Comparison of ENCODE assay signal across 20 cellular contexts in the genomic region with DNA sequence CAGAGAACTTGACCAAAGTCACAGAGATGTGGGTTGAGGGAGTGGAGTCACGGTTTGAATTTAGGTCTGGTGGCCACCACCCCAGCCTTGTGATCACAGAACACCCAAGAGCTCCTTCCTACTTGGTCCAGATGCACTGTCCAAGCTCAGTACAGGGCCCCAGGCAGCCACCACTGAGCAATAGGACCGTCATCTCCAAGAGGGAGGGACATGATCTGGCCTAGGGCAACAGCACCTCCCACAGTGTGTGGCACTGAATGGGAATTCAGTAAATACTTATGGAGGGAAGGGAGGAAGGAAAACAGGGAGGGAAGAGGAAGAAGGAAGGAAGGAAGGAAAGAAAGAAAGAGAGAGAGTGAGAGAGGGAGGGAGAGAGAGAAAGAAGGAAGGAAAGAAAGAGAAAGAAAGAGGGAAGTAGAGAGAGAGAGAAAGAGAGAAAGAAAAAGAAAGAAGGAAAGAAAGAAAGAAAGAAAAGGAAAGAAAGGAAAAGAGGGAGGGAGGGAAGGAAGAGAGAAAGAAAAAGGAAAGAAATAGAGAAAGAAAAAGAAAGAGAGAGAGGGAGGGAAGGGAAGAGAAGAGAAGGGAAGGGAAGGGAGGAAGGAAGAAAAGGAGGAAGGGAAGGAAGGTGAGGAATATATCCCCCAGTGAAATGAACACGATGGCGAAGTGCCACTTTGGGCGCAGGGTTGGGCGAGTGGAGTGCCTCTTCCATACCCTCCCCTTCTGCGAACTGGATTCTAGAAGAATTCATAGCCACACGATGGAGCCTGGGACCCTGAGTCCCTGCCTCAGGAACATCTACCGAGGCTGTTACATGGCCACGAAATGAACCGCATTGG.
"Had no signal": no experiment of that assay in that cellular context is flagged by ENCODE, and none has a peak within 500 bp of the region (broad histone marks: within the 10 kb centered on the region; RNA-seq: fewer than 3 reads in every experiment).

No MANE protein-coding gene starts in this region.

- H3K36me3 ChIP-seq: ascending aorta, neutrophil, stomach had no signal

- H3K27me3 Mint-ChIP-seq: activated T-cell treated with anti-CD3 and anti-CD28 coated beads, Interleukin-2, amount 50 U/mL, for 24 hours had no signal

- ATAC-seq: activated CD8-positive, alpha-beta T cell treated with anti-CD3 and anti-CD28 coated beads for 36 hours; left cardiac atrium; natural killer cell; sciatic nerve had no signal

- H3K4me3 ChIP-seq: ascending aorta, hepatocyte, smooth muscle cell, stomach had no signal

- H3K27ac ChIP-seq: ascending aorta, hepatocyte, neutrophil, parathyroid adenoma, stomach had no signal

- H3K9ac ChIP-seq: parathyroid adenoma had no signal

- H3K4me2 ChIP-seq: hepatocyte, smooth muscle cell had no signal

- FAIRE-seq: endothelial cell of umbilical vein had no signal

- H3K4me1 ChIP-seq: ascending aorta, parathyroid adenoma, stomach had no signal

- H3K27me3 ChIP-seq: ascending aorta, hepatocyte, neutrophil had no signal

- H3K4me1 Mint-ChIP-seq: natural killer cell had no signal

- H3K4me3 Mint-ChIP-seq: activated CD8-positive, alpha-beta T cell treated with anti-CD3 and anti-CD28 coated beads for 36 hours; activated T-cell treated with anti-CD3 and anti-CD28 coated beads, Interleukin-2, amount 50 U/mL, for 24 hours; dendritic cell treated with granulocyte-macrophage colony-stimulating factor and Interleukin-4, amounts not matched to agents 40 ng/mL and 50 ng/mL, for 4 days; natural killer cell had no signal

- H3K27ac Mint-ChIP-seq: activated CD8-positive, alpha-beta T cell treated with anti-CD3 and anti-CD28 coated beads for 36 hours; activated T-cell treated with anti-CD3 and anti-CD28 coated beads, Interleukin-2, amount 50 U/mL, for 24 hours; activated T-helper 2 cell treated with anti-CD3 and anti-CD28 coated beads, Interferon-gamma antibody, Interleukin-2, Interleukin-4, amounts not matched to agents 10 μg/mL and 5 μg/mL and 100 μg/mL, durations not matched to agents 14 hours and 24 hours and 36 hours; dendritic cell treated with granulocyte-macrophage colony-stimulating factor and Interleukin-4, amounts not matched to agents 40 ng/mL and 50 ng/mL, for 4 days; natural killer cell had no signal

- H3K9me3 Mint-ChIP-seq: activated CD8-positive, alpha-beta T cell treated with anti-CD3 and anti-CD28 coated beads for 36 hours; activated T-cell treated with anti-CD3 and anti-CD28 coated beads, Interleukin-2, amount 50 U/mL, for 24 hours; activated T-helper 2 cell treated with anti-CD3 and anti-CD28 coated beads, Interferon-gamma antibody, Interleukin-2, Interleukin-4, amounts not matched to agents 10 μg/mL and 5 μg/mL and 100 μg/mL, durations not matched to agents 14 hours and 24 hours and 36 hours; dendritic cell treated with granulocyte-macrophage colony-stimulating factor and Interleukin-4, amounts not matched to agents 40 ng/mL and 50 ng/mL, for 4 days; natural killer cell had no signal

- DNase-seq: activated CD4-positive, alpha-beta T cell treated with anti-CD3 and anti-CD28 coated beads for 4 hours; activated CD8-positive, alpha-beta T cell treated with anti-CD3 and anti-CD28 coated beads for 36 hours; activated naive CD4-positive, alpha-beta T cell treated with Interleukin-2 at 50 U/mL for 16 hours; activated T-cell treated with anti-CD3 and anti-CD28 coated beads, Interleukin-2, amount 50 U/mL, for 24 hours; effector CD8-positive, alpha-beta T cell; foreskin fibroblast; left cardiac atrium; natural killer cell; stimulated activated CD4-positive, alpha-beta T cell treated with anti-CD3 and anti-CD28 coated beads, Interleukin-4, amount 100 ng/mL, for 1 hour; stomach; T-helper 2 cell had no signal

- H3K79me2 ChIP-seq: hepatocyte, parathyroid adenoma had no signal

- H2AFZ ChIP-seq: hepatocyte, parathyroid adenoma had no signal

- H3K36me3 Mint-ChIP-seq: natural killer cell had no signal

- H3K9me3 ChIP-seq: neutrophil had no signal
